Comparison of ENCODE assay signal across 1 cellular context in the genomic region with DNA sequence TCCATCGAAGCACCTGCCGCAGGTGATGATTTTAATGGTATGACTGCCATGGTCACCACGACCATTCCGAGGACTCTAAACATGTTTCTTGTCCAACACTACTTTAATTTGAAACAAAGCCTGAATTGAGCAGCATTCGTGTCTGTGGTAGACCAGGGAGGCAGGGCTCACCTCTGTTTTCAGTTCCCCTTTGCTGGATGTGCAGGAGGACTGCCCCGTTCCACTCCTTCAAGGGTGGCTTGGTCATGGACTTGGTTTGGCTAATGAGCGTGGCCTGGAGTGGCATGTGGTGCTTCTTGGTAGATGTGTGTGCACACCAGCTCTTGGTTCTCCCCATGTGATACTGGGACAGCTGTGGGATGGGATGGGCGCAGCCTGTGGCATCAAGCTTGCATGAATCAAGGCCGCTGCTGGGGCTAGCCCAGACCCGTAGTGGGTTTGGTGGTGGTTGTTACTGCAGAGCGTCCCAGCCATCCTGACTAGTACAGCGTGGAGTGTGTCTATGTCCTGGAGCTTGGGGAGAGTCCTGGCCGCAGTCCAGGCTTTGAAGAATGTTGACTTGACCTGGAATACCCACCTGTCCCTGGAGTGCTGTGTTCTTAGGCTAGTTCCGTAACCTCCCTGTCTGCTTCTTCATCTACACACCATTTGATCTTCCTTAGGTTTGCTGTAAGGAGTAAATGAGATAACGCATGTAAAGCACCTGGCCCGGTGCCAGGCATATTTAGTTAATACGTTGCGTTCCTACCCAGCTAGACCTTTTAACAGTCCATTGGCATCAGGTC.
TF ChIP-seq lines count a peak whose summit lies in the region.

No MANE protein-coding gene starts in this region.

TF ChIP-seq in K562, 482 proteins besides CTCF, POLR2A, EP300 and RAD21:
- TF ChIP-seq, protein P1, sequence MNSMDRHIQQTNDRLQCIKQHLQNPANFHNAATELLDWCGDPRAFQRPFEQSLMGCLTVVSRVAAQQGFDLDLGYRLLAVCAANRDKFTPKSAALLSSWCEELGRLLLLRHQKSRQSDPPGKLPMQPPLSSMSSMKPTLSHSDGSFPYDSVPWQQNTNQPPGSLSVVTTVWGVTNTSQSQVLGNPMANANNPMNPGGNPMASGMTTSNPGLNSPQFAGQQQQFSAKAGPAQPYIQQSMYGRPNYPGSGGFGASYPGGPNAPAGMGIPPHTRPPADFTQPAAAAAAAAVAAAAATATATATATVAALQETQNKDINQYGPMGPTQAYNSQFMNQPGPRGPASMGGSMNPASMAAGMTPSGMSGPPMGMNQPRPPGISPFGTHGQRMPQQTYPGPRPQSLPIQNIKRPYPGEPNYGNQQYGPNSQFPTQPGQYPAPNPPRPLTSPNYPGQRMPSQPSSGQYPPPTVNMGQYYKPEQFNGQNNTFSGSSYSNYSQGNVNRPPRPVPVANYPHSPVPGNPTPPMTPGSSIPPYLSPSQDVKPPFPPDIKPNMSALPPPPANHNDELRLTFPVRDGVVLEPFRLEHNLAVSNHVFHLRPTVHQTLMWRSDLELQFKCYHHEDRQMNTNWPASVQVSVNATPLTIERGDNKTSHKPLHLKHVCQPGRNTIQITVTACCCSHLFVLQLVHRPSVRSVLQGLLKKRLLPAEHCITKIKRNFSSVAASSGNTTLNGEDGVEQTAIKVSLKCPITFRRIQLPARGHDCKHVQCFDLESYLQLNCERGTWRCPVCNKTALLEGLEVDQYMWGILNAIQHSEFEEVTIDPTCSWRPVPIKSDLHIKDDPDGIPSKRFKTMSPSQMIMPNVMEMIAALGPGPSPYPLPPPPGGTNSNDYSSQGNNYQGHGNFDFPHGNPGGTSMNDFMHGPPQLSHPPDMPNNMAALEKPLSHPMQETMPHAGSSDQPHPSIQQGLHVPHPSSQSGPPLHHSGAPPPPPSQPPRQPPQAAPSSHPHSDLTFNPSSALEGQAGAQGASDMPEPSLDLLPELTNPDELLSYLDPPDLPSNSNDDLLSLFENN (IDR thresholded peaks at IDR 0.05; ENCODE audit: low read depth in 2 of 2, low read length in 2 of 2), result no peak
- TF ChIP-seq GABPA (tag; conservative IDR thresholded peaks at IDR 0.05; ENCODE audit: low read depth) (no peak), NFIC (IDR thresholded peaks at IDR 0.05) (peak; percentile 63)
